In genomic region chr20:57180385-57180784, GRCh38 we compare ENCODE assay signal across 2 cellular contexts.
TF ChIP-seq lines count a peak whose summit lies in the region.

No MANE protein-coding gene starts in this region.

TF ChIP-seq in GM23338, 12 proteins besides CTCF, POLR2A, EP300 and RAD21 (continued from another document):
- TF ChIP-seq REST (IDR thresholded peaks at IDR 0.05; ENCODE audit: unreplicated experiment) (no peak), EZH2phosphoT487 (IDR thresholded peaks at IDR 0.05; ENCODE audit: unreplicated experiment) (no peak), POLR2AphosphoS5 (IDR thresholded peaks at IDR 0.05; ENCODE audit: low read depth) (no peak), ZNF331 (CRISPR knock-in tag; IDR thresholded peaks at IDR 0.05; ENCODE audit: low read depth) (no peak), ETS1 (IDR thresholded peaks at IDR 0.05) (no peak), ZNF114 (CRISPR knock-in tag; IDR thresholded peaks at IDR 0.05) (no peak), EZH2 (IDR thresholded peaks at IDR 0.05; ENCODE audit: low read depth, unreplicated experiment) (no peak), CREB1 (CRISPR knock-in tag; IDR thresholded peaks at IDR 0.05; ENCODE audit: low read depth) (no peak), NANOG (IDR thresholded peaks at IDR 0.05; ENCODE audit: borderline replicate concordance) (no peak), STAT1 (IDR thresholded peaks at IDR 0.05; ENCODE audit: unreplicated experiment) (no peak)
- TF ChIP-seq, protein P1, sequence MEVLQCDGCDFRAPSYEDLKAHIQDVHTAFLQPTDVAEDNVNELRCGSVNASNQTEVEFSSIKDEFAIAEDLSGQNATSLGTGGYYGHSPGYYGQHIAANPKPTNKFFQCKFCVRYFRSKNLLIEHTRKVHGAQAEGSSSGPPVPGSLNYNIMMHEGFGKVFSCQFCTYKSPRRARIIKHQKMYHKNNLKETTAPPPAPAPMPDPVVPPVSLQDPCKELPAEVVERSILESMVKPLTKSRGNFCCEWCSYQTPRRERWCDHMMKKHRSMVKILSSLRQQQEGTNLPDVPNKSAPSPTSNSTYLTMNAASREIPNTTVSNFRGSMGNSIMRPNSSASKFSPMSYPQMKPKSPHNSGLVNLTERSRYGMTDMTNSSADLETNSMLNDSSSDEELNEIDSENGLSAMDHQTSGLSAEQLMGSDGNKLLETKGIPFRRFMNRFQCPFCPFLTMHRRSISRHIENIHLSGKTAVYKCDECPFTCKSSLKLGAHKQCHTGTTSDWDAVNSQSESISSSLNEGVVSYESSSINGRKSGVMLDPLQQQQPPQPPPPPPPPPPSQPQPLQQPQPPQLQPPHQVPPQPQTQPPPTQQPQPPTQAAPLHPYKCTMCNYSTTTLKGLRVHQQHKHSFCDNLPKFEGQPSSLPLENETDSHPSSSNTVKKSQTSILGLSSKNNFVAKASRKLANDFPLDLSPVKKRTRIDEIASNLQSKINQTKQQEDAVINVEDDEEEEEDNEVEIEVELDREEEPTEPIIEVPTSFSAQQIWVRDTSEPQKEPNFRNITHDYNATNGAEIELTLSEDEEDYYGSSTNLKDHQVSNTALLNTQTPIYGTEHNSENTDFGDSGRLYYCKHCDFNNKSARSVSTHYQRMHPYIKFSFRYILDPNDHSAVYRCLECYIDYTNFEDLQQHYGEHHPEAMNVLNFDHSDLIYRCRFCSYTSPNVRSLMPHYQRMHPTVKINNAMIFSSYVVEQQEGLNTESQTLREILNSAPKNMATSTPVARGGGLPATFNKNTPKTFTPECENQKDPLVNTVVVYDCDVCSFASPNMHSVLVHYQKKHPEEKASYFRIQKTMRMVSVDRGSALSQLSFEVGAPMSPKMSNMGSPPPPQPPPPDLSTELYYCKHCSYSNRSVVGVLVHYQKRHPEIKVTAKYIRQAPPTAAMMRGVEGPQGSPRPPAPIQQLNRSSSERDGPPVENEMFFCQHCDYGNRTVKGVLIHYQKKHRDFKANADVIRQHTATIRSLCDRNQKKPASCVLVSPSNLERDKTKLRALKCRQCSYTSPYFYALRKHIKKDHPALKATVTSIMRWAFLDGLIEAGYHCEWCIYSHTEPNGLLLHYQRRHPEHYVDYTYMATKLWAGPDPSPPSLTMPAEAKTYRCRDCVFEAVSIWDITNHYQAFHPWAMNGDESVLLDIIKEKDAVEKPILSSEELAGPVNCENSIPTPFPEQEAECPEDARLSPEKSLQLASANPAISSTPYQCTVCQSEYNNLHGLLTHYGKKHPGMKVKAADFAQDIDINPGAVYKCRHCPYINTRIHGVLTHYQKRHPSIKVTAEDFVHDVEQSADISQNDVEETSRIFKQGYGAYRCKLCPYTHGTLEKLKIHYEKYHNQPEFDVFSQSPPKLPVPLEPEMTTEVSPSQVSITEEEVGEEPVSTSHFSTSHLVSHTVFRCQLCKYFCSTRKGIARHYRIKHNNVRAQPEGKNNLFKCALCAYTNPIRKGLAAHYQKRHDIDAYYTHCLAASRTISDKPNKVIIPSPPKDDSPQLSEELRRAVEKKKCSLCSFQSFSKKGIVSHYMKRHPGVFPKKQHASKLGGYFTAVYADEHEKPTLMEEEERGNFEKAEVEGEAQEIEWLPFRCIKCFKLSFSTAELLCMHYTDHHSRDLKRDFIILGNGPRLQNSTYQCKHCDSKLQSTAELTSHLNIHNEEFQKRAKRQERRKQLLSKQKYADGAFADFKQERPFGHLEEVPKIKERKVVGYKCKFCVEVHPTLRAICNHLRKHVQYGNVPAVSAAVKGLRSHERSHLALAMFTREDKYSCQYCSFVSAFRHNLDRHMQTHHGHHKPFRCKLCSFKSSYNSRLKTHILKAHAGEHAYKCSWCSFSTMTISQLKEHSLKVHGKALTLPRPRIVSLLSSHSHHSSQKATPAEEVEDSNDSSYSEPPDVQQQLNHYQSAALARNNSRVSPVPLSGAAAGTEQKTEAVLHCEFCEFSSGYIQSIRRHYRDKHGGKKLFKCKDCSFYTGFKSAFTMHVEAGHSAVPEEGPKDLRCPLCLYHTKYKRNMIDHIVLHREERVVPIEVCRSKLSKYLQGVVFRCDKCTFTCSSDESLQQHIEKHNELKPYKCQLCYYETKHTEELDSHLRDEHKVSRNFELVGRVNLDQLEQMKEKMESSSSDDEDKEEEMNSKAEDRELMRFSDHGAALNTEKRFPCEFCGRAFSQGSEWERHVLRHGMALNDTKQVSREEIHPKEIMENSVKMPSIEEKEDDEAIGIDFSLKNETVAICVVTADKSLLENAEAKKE (CRISPR knock-in tag; IDR thresholded peaks at IDR 0.05): no peak

TF ChIP-seq in IMR-90, 13 proteins besides CTCF, POLR2A, EP300 and RAD21 (continued from another document):
- TF ChIP-seq ELK1 (IDR thresholded peaks at IDR 0.05; ENCODE audit: borderline replicate concordance, low read depth, low read length) (no peak), BHLHE40 (IDR thresholded peaks at IDR 0.05; ENCODE audit: low read depth, low read length) (no peak)
